In the genomic region with DNA sequence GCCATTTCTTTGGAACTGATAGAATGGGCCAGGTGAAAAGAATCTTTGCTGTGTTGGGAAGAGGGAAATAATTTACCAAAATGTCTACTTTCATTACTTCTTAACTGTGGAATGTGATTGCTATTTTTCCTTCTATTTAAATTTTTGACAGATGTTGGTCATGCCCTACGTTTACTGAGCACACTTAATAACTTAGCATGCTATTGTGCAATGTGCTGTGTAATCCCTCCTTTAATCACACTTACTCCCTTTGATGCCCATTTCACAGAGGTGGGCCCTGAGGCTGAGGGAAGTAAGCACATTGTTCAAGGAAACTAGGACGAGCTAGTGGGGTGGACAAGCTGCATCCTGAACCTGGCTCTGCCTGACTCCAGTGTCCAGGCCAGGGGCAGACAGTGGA, we compare ENCODE assay signal across 23 cellular contexts. TPM values are rescaled to one million over a fixed set of nuclear protein-coding genes. Genes with fewer than 3 reads are reported as not detected.
"Had no signal": no experiment of that assay in that cellular context is flagged by ENCODE, and none has a peak within 500 bp of the region (broad histone marks: within the 10 kb centered on the region; RNA-seq: fewer than 3 reads in every experiment).

No MANE protein-coding gene starts in this region.

- H3K4me1 ChIP-seq: gastroesophageal sphincter, heart right ventricle, left ventricle myocardium inferior, sigmoid colon, spleen, transverse colon, uterus had no signal

- H3K27ac Mint-ChIP-seq: activated naive CD8-positive, alpha-beta T cell; activated T-helper 1 cell treated with anti-CD3 and anti-CD28 coated beads, Interleukin-12 subunit alpha, Interleukin-12 subunit beta, Interleukin-2, Interleukin-4 antibody, amounts not matched to agents 30 ng/mL and 10 ng/mL and 1 ng/mL, durations not matched to agents 14 hours and 24 hours and 36 hours; endodermal cell; stimulated activated naive CD8-positive, alpha-beta T cell treated with anti-CD3 and anti-CD28 coated beads, Interleukin-15, Interleukin-2, amounts not matched to agents 100 ng/mL and 50 ng/mL, for 24 hours had no signal

- H3K9me3 Mint-ChIP-seq: activated T-helper 1 cell treated with anti-CD3 and anti-CD28 coated beads, Interleukin-12 subunit alpha, Interleukin-12 subunit beta, Interleukin-2, Interleukin-4 antibody, amounts not matched to agents 30 ng/mL and 10 ng/mL and 1 ng/mL, durations not matched to agents 14 hours and 24 hours and 36 hours; endodermal cell; neural crest cell; stimulated activated naive CD8-positive, alpha-beta T cell treated with anti-CD3 and anti-CD28 coated beads, Interleukin-15, Interleukin-2, amounts not matched to agents 100 ng/mL and 50 ng/mL, for 24 hours had no signal

- H3K4me1 Mint-ChIP-seq: endodermal cell, neural crest cell had no signal

- H3K27me3 Mint-ChIP-seq: activated naive CD8-positive, alpha-beta T cell; stimulated activated naive CD8-positive, alpha-beta T cell treated with anti-CD3 and anti-CD28 coated beads, Interleukin-15, Interleukin-2, amounts not matched to agents 100 ng/mL and 50 ng/mL, for 24 hours had no signal

- H3K4me3 Mint-ChIP-seq: activated naive CD8-positive, alpha-beta T cell; activated T-helper 1 cell treated with anti-CD3 and anti-CD28 coated beads, Interleukin-12 subunit alpha, Interleukin-12 subunit beta, Interleukin-2, Interleukin-4 antibody, amounts not matched to agents 30 ng/mL and 10 ng/mL and 1 ng/mL, durations not matched to agents 14 hours and 24 hours and 36 hours; endodermal cell; neural crest cell; stimulated activated naive CD8-positive, alpha-beta T cell treated with anti-CD3 and anti-CD28 coated beads, Interleukin-15, Interleukin-2, amounts not matched to agents 100 ng/mL and 50 ng/mL, for 24 hours had no signal

- H3K27me3 ChIP-seq: sigmoid colon, spleen, transverse colon, uterus had no signal

- FAIRE-seq: colon had no signal

- ATAC-seq: gastroesophageal sphincter, heart right ventricle had no signal

- DNase-seq: activated CD4-positive, alpha-beta T cell treated with anti-CD3 and anti-CD28 coated beads, Interleukin-2, amount 50 U/mL, for 4 hours; activated T-cell treated with anti-CD3 and anti-CD28 coated beads for 4 hours; amygdala; caudate nucleus; endodermal cell; heart right ventricle; kidney glomerular epithelial cell; left ventricle myocardium inferior; mammary epithelial cell; sigmoid colon; spleen; stimulated activated CD8-positive, alpha-beta memory T cell treated with anti-CD3 and anti-CD28 coated beads, Interleukin-4, amount 100 ng/mL, for 48 hours; SW 1271; transverse colon; uterus; WERI-Rb-1 had no signal

- H3K9me3 ChIP-seq: gastroesophageal sphincter, heart right ventricle, left ventricle myocardium inferior, sigmoid colon, spleen, transverse colon, uterus had no signal

- H3K27ac ChIP-seq: gastroesophageal sphincter, heart right ventricle, left ventricle myocardium inferior, sigmoid colon, spleen, transverse colon, uterus, WERI-Rb-1 had no signal

- H3K36me3 ChIP-seq: gastroesophageal sphincter, left ventricle myocardium inferior, sigmoid colon, transverse colon, uterus, WERI-Rb-1 had no signal

- H3K4me3 ChIP-seq: gastroesophageal sphincter, heart right ventricle, left ventricle myocardium inferior, sigmoid colon, spleen, transverse colon, uterus had no signal

RNA-seq across cellular contexts. Expression of a gene that starts 47.8 kb away (rescaled TPM):
- total RNA-seq: activated T-helper 1 cell treated with anti-CD3 and anti-CD28 coated beads, Interleukin-12 subunit alpha, Interleukin-12 subunit beta, Interleukin-2, Interleukin-4 antibody, amounts not matched to agents 30 ng/mL and 10 ng/mL and 1 ng/mL, durations not matched to agents 14 hours and 24 hours and 36 hours; endodermal cell; gastroesophageal sphincter; T-helper 2 cell treated with Interferon-gamma antibody and Interleukin-4, amounts not matched to agents 100 ng/mL and 5 ng/mL, for 36 hours; transverse colon had no signal
